Comparison of ENCODE assay signal across 13 cellular contexts in genomic region chr7:129315916-129316315, GRCh38.
A peak's percentile ranks its signal among the peaks of the same experiment; 100 is the strongest.
DNase-seq lines count a peak whose midpoint lies in the region; ATAC-seq and TF ChIP-seq lines count a peak whose summit lies in the region.
"Had no signal": no experiment of that assay in that cellular context is flagged by ENCODE, and none has a peak within 500 bp of the region (broad histone marks: within the 10 kb centered on the region; RNA-seq: fewer than 3 reads in every experiment).

No MANE protein-coding gene starts in this region.

- no peaks in the 10 kb centered on the region for H3K4me1 Mint-ChIP-seq in CD14-positive monocyte
- peaks cover 1% of the 10 kb centered on the region for H3K4me1 Mint-ChIP-seq in progenitor cell of endocrine pancreas (ENCODE audit: low read depth)
- H3K4me1 Mint-ChIP-seq: stimulated activated memory B cell treated with anti-CD40 and anti-IgM and Interleukin-4, amounts not matched to agents 10 μg/mL and 1 μg/mL and 100 μg/mL, for 72 hours had no signal

- peak; percentile 60 for ATAC-seq in body of pancreas
- ATAC-seq in heart left ventricle: peak; percentile 92 to 95 (median 95)
- ATAC-seq in GM18505 (IDR thresholded peaks at IDR 0.05; ENCODE audit: unreplicated experiment): no peak
- ATAC-seq: SK-N-SH treated with all-trans-retinoic acid at 6 μM for 48 hours; stimulated activated memory B cell treated with anti-CD40 and anti-IgM and Interleukin-4, amounts not matched to agents 10 μg/mL and 1 μg/mL and 100 μg/mL, for 72 hours had no signal

- DNase-seq in LHCN-M2 (ENCODE audit: low read depth): peak; percentile 28
- DNase-seq in body of pancreas: peak in 2 of 4 donors; percentile 16 to 30
- DNase-seq in heart left ventricle: peak in 4 of 5 donors; percentile 36 to 73 (median 52)
- DNase-seq in posterior cingulate gyrus: peak in 6 of 10 donors; percentile 17 to 91 (median 40)
- DNase-seq in AML-193 (lab: John Stamatoyannopoulos, UW): no peak
- no peak for DNase-seq in CD14-positive monocyte (ENCODE audit: low spot score)
- no peak for DNase-seq in progenitor cell of endocrine pancreas (ENCODE audit: low spot score, unreplicated experiment)
- DNase-seq: stimulated activated CD4-positive, alpha-beta T cell treated with anti-CD3 and anti-CD28 coated beads, Interleukin-4, amount 100 ng/mL, for 1 hour had no signal

- H3K9me3 Mint-ChIP-seq in CD14-positive monocyte (no peaks in the 10 kb centered on the region), progenitor cell of endocrine pancreas (ENCODE audit: low read depth) (no peaks in the 10 kb centered on the region)
- H3K9me3 Mint-ChIP-seq: memory B cell; stimulated activated memory B cell treated with anti-CD40 and anti-IgM and Interleukin-4, amounts not matched to agents 10 μg/mL and 1 μg/mL and 100 μg/mL, for 72 hours had no signal

- TF ChIP-seq CTCF in body of pancreas (IDR thresholded peaks at IDR 0.05): no peak
- TF ChIP-seq CTCF in heart left ventricle (IDR thresholded peaks at IDR 0.05): no peak
- TF ChIP-seq CTCF in CD14-positive monocyte (IDR thresholded peaks at IDR 0.05): no peak
- TF ChIP-seq CTCF in progenitor cell of endocrine pancreas (IDR thresholded peaks at IDR 0.05; ENCODE audit: unreplicated experiment): no peak

- TF ChIP-seq POLR2A in body of pancreas (IDR thresholded peaks at IDR 0.05): no peak
- no peak for TF ChIP-seq POLR2A in heart left ventricle (IDR thresholded peaks at IDR 0.05)
- TF ChIP-seq POLR2A in GM18505 (IDR thresholded peaks at IDR 0.05; ENCODE audit: borderline replicate concordance, extremely low read depth, insufficient read depth, insufficient read length): no peak

- H3K27ac ChIP-seq in body of pancreas: peak overlapping the region in 2 of 4 donors; percentile 3 to 56
- peak overlapping the region in 11 of 12 donors; percentile 32 to 80 (median 69) for H3K27ac ChIP-seq in heart left ventricle
- H3K27ac ChIP-seq: BLaER1 treated with 17β-estradiol and CSF1 and Interleukin-3, amounts not matched to agents 10 nM and 100 nM had no signal

- no peaks in the 10 kb centered on the region for H3K27me3 Mint-ChIP-seq in CD14-positive monocyte (ENCODE audit: low read depth in 3 of 3)
- no peaks in the 10 kb centered on the region for H3K27me3 Mint-ChIP-seq in progenitor cell of endocrine pancreas
- H3K27me3 Mint-ChIP-seq: memory B cell; stimulated activated memory B cell treated with anti-CD40 and anti-IgM and Interleukin-4, amounts not matched to agents 10 μg/mL and 1 μg/mL and 100 μg/mL, for 72 hours had no signal

- H3K27me3 ChIP-seq in body of pancreas (no peaks in the 10 kb centered on the region), heart left ventricle (no peaks in the 10 kb centered on the region)
- H3K27me3 ChIP-seq: BLaER1 treated with 17β-estradiol and CSF1 and Interleukin-3, amounts not matched to agents 10 nM and 100 nM had no signal

- H3K36me3 ChIP-seq in body of pancreas (replicated peaks in 1 of 2; ENCODE audit: insufficient read depth in 1 of 2, low read depth in 2 of 2): no peaks in the 10 kb centered on the region
- H3K36me3 ChIP-seq in heart left ventricle: no peaks in the 10 kb centered on the region

- H3K27ac Mint-ChIP-seq in CD14-positive monocyte (no peak overlapping the region), progenitor cell of endocrine pancreas (no peak overlapping the region)
- H3K27ac Mint-ChIP-seq: stimulated activated memory B cell treated with anti-CD40 and anti-IgM and Interleukin-4, amounts not matched to agents 10 μg/mL and 1 μg/mL and 100 μg/mL, for 72 hours had no signal

- no peak overlapping the region for H3K4me3 ChIP-seq in body of pancreas
- no peak overlapping the region for H3K4me3 ChIP-seq in heart left ventricle
- H3K4me3 ChIP-seq: BLaER1 treated with 17β-estradiol and CSF1 and Interleukin-3, amounts not matched to agents 10 nM and 100 nM had no signal

- no peak overlapping the region for H3K4me3 Mint-ChIP-seq in CD14-positive monocyte
- H3K4me3 Mint-ChIP-seq in progenitor cell of endocrine pancreas (ENCODE audit: low read depth): no peak overlapping the region
- H3K4me3 Mint-ChIP-seq: memory B cell; stimulated activated memory B cell treated with anti-CD40 and anti-IgM and Interleukin-4, amounts not matched to agents 10 μg/mL and 1 μg/mL and 100 μg/mL, for 72 hours had no signal

- whole genome bisulfite sequencing in body of pancreas, 2 donors: 44 to 51% methylated on average over 3 of the region's 3 CpGs
- WGBS in heart left ventricle, 4 donors: 34 to 46% (median 39%) methylated on average over 3 of the region's 3 CpGs

- intact Hi-C loops in body of pancreas (cut with DNase I): no loop called here
- intact Hi-C loops in heart left ventricle (cut with DNase I): no loop called here
- intact Hi-C loops in posterior cingulate gyrus (cut with DNase I): no loop called here
- intact Hi-C loops in CD14-positive monocyte (cut with micrococcal nuclease): no loop called here

- H3K4me1 ChIP-seq in body of pancreas (no peaks in the 10 kb centered on the region), heart left ventricle (peaks cover 0 to 15% (median 8%) of the 10 kb centered on the region in 12 donors)

- H3K36me3 Mint-ChIP-seq in CD14-positive monocyte: peaks cover 19 to 21% of the 10 kb centered on the region in 2 donors
- peaks cover 2% of the 10 kb centered on the region for H3K36me3 Mint-ChIP-seq in progenitor cell of endocrine pancreas (ENCODE audit: insufficient read depth)

- H3K9me3 ChIP-seq in body of pancreas (no peaks in the 10 kb centered on the region), heart left ventricle (no peaks in the 10 kb centered on the region)
- H3K9me3 ChIP-seq: BLaER1 treated with 17β-estradiol and CSF1 and Interleukin-3, amounts not matched to agents 10 nM and 100 nM had no signal

Comparison
In these comparisons a context has a peak if more than half of its experiments do, and no peak if none do; other contexts are left out.
1. DNase-seq: peak in LHCN-M2 (single experiment), heart left ventricle (4 of 5) and posterior cingulate gyrus (6 of 10); none in AML-193 (0 of 2), CD14-positive monocyte (single experiment) and progenitor cell of endocrine pancreas (single experiment).